In the genomic region with DNA sequence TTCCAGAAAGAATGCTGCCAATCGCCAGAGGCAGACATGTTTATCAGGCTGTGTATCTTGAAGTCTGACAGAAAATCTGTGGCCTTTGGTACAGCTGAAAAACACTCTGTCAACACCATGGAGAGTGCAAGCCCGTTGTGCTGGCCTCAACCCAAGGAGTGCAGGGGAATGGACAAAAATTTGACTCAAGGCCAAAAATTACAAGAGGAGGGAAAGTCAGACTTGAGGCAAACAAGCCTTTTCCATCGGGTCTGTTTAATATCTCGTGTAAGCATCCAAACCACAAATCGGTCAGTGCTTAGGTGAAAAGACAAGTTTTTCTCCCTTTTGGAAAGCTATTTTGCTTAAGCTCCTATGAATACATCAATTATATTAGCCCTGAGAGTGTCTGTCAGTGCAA, we compare ENCODE assay signal across 11 cellular contexts.
A peak's percentile ranks its signal among the peaks of the same experiment; 100 is the strongest.
DNase-seq lines count a peak whose midpoint lies in the region; ATAC-seq and TF ChIP-seq lines count a peak whose summit lies in the region.
"Had no signal": no experiment of that assay in that cellular context is flagged by ENCODE, and none has a peak within 500 bp of the region (broad histone marks: within the 10 kb centered on the region; RNA-seq: fewer than 3 reads in every experiment).

No MANE protein-coding gene starts in this region.

- 20% methylated on average over 5 of the region's 5 CpGs for WGBS in esophagus muscularis mucosa

- H3K4me1 Mint-ChIP-seq in neural crest cell (peaks cover 70% of the 10 kb centered on the region), natural killer cell (peaks cover 0 to 4% of the 10 kb centered on the region in 2 donors)
- peaks cover 1% of the 10 kb centered on the region for H3K4me1 Mint-ChIP-seq in activated CD8-positive, alpha-beta memory T cell treated with anti-CD3 and anti-CD28 coated beads, Interleukin-2, amount 10 ng/mL, durations not matched to agents 7 days and 5 days

- H3K27ac Mint-ChIP-seq in neural crest cell (ENCODE audit: unreplicated experiment) = peak overlapping the region; percentile 38
- no peak overlapping the region for H3K27ac Mint-ChIP-seq in natural killer cell
- H3K27ac Mint-ChIP-seq in activated CD8-positive, alpha-beta memory T cell treated with anti-CD3 and anti-CD28 coated beads, Interleukin-2, amount 10 ng/mL, durations not matched to agents 7 days and 5 days = no peak overlapping the region
- H3K27ac Mint-ChIP-seq: dendritic cell treated with granulocyte-macrophage colony-stimulating factor and Interleukin-4, amounts not matched to agents 40 ng/mL and 50 ng/mL, for 4 days had no signal

- H3K9me3 Mint-ChIP-seq in neural crest cell (no peaks in the 10 kb centered on the region), natural killer cell (no peaks in the 10 kb centered on the region)
- H3K9me3 Mint-ChIP-seq in activated CD8-positive, alpha-beta memory T cell treated with anti-CD3 and anti-CD28 coated beads, Interleukin-2, amount 10 ng/mL, durations not matched to agents 7 days and 5 days (ENCODE audit: low read depth) = no peaks in the 10 kb centered on the region
- H3K9me3 Mint-ChIP-seq: dendritic cell treated with granulocyte-macrophage colony-stimulating factor and Interleukin-4, amounts not matched to agents 40 ng/mL and 50 ng/mL, for 4 days had no signal

- CTCF ChIA-PET in AG04450 (lab: Charles Lee) = interaction anchor here (0.7 to 6.8 kb wide), 10 partner anchors 8 to 587 kb away, joined by 3 to 42 read pairs (median 4); no protein-coding TSS in a partner anchor
- CTCF ChIA-PET in activated CD8-positive, alpha-beta memory T cell treated with anti-CD3 and anti-CD28 coated beads, Interleukin-2, amount 10 ng/mL, durations not matched to agents 7 days and 5 days (lab: Charles Lee) = interaction anchor here (0.8 to 1.1 kb wide), 2 partner anchors 10 to 46 kb away, joined by 3 to 4 read pairs; no protein-coding TSS in a partner anchor

- H3K27ac ChIP-seq in AG04450 (ENCODE audit: low read depth, low read length) (no peak overlapping the region), esophagus muscularis mucosa (replicated peaks in 1 of 4) (peak overlapping the region; percentile 84 to 87 (median 84))
- H3K27ac ChIP-seq: KMS-11, neutrophil had no signal

- H3K27me3 ChIP-seq in AG04450 (ENCODE audit: control insufficient read depth, insufficient read depth, low read length) = no peaks in the 10 kb centered on the region
- peaks cover 0 to 11% (median 0%) of the 10 kb centered on the region in 4 donors for H3K27me3 ChIP-seq in esophagus muscularis mucosa

- peaks cover 44 to 98% (median 92%) of the 10 kb centered on the region in 4 donors for H3K4me1 ChIP-seq in esophagus muscularis mucosa

- H3K36me3 Mint-ChIP-seq in neural crest cell (ENCODE audit: low read depth) (no peaks in the 10 kb centered on the region), natural killer cell (no peaks in the 10 kb centered on the region)
- no peaks in the 10 kb centered on the region for H3K36me3 Mint-ChIP-seq in activated CD8-positive, alpha-beta memory T cell treated with anti-CD3 and anti-CD28 coated beads, Interleukin-2, amount 10 ng/mL, durations not matched to agents 7 days and 5 days

- H3K9me3 ChIP-seq in AG04450 (ENCODE audit: control insufficient read depth, insufficient read depth, low read length) (no peaks in the 10 kb centered on the region), esophagus muscularis mucosa (no peaks in the 10 kb centered on the region)
- H3K9me3 ChIP-seq: neutrophil had no signal

- H3K4me3 Mint-ChIP-seq in neural crest cell = no peak overlapping the region
- H3K4me3 Mint-ChIP-seq in natural killer cell = no peak overlapping the region
- no peak overlapping the region for H3K4me3 Mint-ChIP-seq in activated CD8-positive, alpha-beta memory T cell treated with anti-CD3 and anti-CD28 coated beads, Interleukin-2, amount 10 ng/mL, durations not matched to agents 7 days and 5 days
- H3K4me3 Mint-ChIP-seq: dendritic cell treated with granulocyte-macrophage colony-stimulating factor and Interleukin-4, amounts not matched to agents 40 ng/mL and 50 ng/mL, for 4 days had no signal

- TF ChIP-seq CTCF in AG04450 (IDR thresholded peaks at IDR 0.05; ENCODE audit: low read depth, low read length) (no peak), esophagus muscularis mucosa (IDR thresholded peaks at IDR 0.05) (no peak), neural crest cell (conservative IDR thresholded peaks at IDR 0.05) (no peak), natural killer cell (IDR thresholded peaks at IDR 0.05) (no peak)

- TF ChIP-seq POLR2A in esophagus muscularis mucosa (IDR thresholded peaks at IDR 0.05; ENCODE audit: low read depth) = no peak

- ATAC-seq in natural killer cell = no peak
- ATAC-seq in GM18861 (IDR thresholded peaks at IDR 0.05; ENCODE audit: unreplicated experiment) = no peak
- no peak for ATAC-seq in activated CD8-positive, alpha-beta memory T cell treated with anti-CD3 and anti-CD28 coated beads, Interleukin-2, amount 10 ng/mL, durations not matched to agents 7 days and 5 days

- H3K36me3 ChIP-seq in esophagus muscularis mucosa = no peaks in the 10 kb centered on the region
- H3K36me3 ChIP-seq: neutrophil had no signal

- DNase-seq in AG04450 (ENCODE audit: low read depth, low spot score) (peak; percentile 79), NCI-H69 (lab: John Stamatoyannopoulos, UW) (peak; percentile 61), esophagus muscularis mucosa (ENCODE audit: extremely low spot score) (no peak), neural crest cell (ENCODE audit: low read depth, low spot score) (no peak), NCI-H526 treated with DMSO at 0.1 percent for 48 hours (lab: John Stamatoyannopoulos, UW) (no peak), natural killer cell (no peak)
- DNase-seq in activated CD8-positive, alpha-beta memory T cell treated with anti-CD3 and anti-CD28 coated beads, Interleukin-2, amount 10 ng/mL, durations not matched to agents 7 days and 5 days = no peak

- POLR2A ChIA-PET in AG04450 (lab: Yijun Ruan, JAX) = interaction anchor here (1.0 to 2.1 kb wide), 3 partner anchors 10 to 95 kb away, joined by 4 to 7 read pairs (median 4); no protein-coding TSS in a partner anchor

- H3K27me3 Mint-ChIP-seq in neural crest cell (ENCODE audit: low read depth) (peaks cover 1% of the 10 kb centered on the region), natural killer cell (ENCODE audit: low read depth in 2 of 2) (peaks cover 55 to 71% of the 10 kb centered on the region in 2 donors)
- peaks cover 68% of the 10 kb centered on the region for H3K27me3 Mint-ChIP-seq in activated CD8-positive, alpha-beta memory T cell treated with anti-CD3 and anti-CD28 coated beads, Interleukin-2, amount 10 ng/mL, durations not matched to agents 7 days and 5 days

- TF ChIP-seq EP300 in esophagus muscularis mucosa (IDR thresholded peaks at IDR 0.05) = no peak

- H3K4me3 ChIP-seq in AG04450 (ENCODE audit: low read depth, low read length) (no peak overlapping the region), esophagus muscularis mucosa (no peak overlapping the region)

- intact Hi-C loops in esophagus muscularis mucosa (cut with DNase I) = loop anchor here (5.0 to 10.0 kb wide), 2 partner anchors 49 to 92 kb away; no protein-coding TSS in a partner anchor
- intact Hi-C loops in natural killer cell (cut with micrococcal nuclease) = no loop called here

Comparison
In these comparisons a context has a peak if more than half of its experiments do, and no peak if none do; other contexts are left out.
1. DNase-seq: peak in AG04450 (single experiment) and NCI-H69 (single experiment); none in esophagus muscularis mucosa (single experiment), neural crest cell (single experiment), NCI-H526 treated with DMSO at 0.1 percent for 48 hours (single experiment), natural killer cell (single experiment) and activated CD8-positive, alpha-beta memory T cell treated with anti-CD3 and anti-CD28 coated beads, Interleukin-2, amount 10 ng/mL, durations not matched to agents 7 days and 5 days (single experiment).